Comparison of ENCODE assay signal across 18 cellular contexts in genomic region chr15:33565099-33565498, GRCh38.
DNase-seq lines count a peak whose midpoint lies in the region; ATAC-seq and TF ChIP-seq lines count a peak whose summit lies in the region.
"Had no signal": no experiment of that assay in that cellular context is flagged by ENCODE, and none has a peak within 500 bp of the region (broad histone marks: within the 10 kb centered on the region; RNA-seq: fewer than 3 reads in every experiment).

No MANE protein-coding gene starts in this region.

- in situ Hi-C loops in astrocyte of the spinal cord (cut with HindIII; ENCODE audit: low sequenced_read_pairs), result no loop called here

- no peak overlapping the region for H2AFZ ChIP-seq in hepatocyte

- no peaks in the 10 kb centered on the region for H3K4me1 ChIP-seq in hepatocyte (ENCODE audit: insufficient read depth)
- H3K4me1 ChIP-seq: adrenal gland, prostate gland, stomach had no signal

- DNase-seq in AG10803 (ENCODE audit: low read depth) (peak; percentile 26), LHCN-M2 (ENCODE audit: low read depth) (peak; percentile 54), astrocyte of the spinal cord (ENCODE audit: low read depth, low spot score) (peak; percentile 74), hepatocyte (ENCODE audit: low spot score) (peak; percentile 10), NCI-H187 (lab: John Stamatoyannopoulos, UW) (no peak), sciatic nerve (ENCODE audit: low spot score) (no peak), NCI-H1092 treated with DMSO at 0.1 percent for 48 hours (lab: John Stamatoyannopoulos, UW) (no peak)
- DNase-seq: activated CD8-positive, alpha-beta T cell treated with anti-CD3 and anti-CD28 coated beads for 36 hours; adrenal gland; GF-D8; naive thymus-derived CD4-positive, alpha-beta T cell; NCI-H1417 treated with DMSO at 0.1 percent for 48 hours; NCI-H510A; stomach had no signal

- no peaks in the 10 kb centered on the region for H3K9me2 ChIP-seq in hepatocyte (replicated peaks; ENCODE audit: insufficient read depth)

- H3K9me3 ChIP-seq in hepatocyte (ENCODE audit: low read depth), result no peaks in the 10 kb centered on the region
- H3K9me3 ChIP-seq: adrenal gland, prostate gland, stomach had no signal

- ATAC-seq in GM18520 (IDR thresholded peaks at IDR 0.05; ENCODE audit: unreplicated experiment) (no peak), sciatic nerve (no peak)
- ATAC-seq: activated CD8-positive, alpha-beta T cell treated with anti-CD3 and anti-CD28 coated beads for 36 hours; K562; naive thymus-derived CD4-positive, alpha-beta T cell had no signal

- H3K4me2 ChIP-seq in hepatocyte, result no peak overlapping the region

- H3K27me3 ChIP-seq in hepatocyte, result no peaks in the 10 kb centered on the region
- H3K27me3 ChIP-seq: adrenal gland, stomach had no signal

- no peaks in the 10 kb centered on the region for H4K20me1 ChIP-seq in hepatocyte (ENCODE audit: insufficient read depth, poor library complexity, severe bottlenecking)

- no peak overlapping the region for H3K27ac ChIP-seq in hepatocyte
- H3K27ac ChIP-seq: adrenal gland, coronary artery, prostate gland, stomach had no signal

- TF ChIP-seq CTCF in AG10803 (conservative IDR thresholded peaks at IDR 0.05; ENCODE audit: low read length) (no peak), astrocyte of the spinal cord (IDR thresholded peaks at IDR 0.05; ENCODE audit: low read depth, low read length) (no peak), hepatocyte (IDR thresholded peaks at IDR 0.05; ENCODE audit: poor library complexity) (no peak)

- intact Hi-C loops in sciatic nerve (cut with DNase I), result no loop called here

- 72% methylated on average over 2 of the region's 2 CpGs for WGBS in hepatocyte (ENCODE audit: low lambda C conversion rate, missing lambda C conversion rate)

- no peak overlapping the region for H3K4me3 ChIP-seq in AG10803 (ENCODE audit: low read length)
- no peak overlapping the region for H3K4me3 ChIP-seq in astrocyte of the spinal cord (ENCODE audit: low read depth, low read length)
- no peak overlapping the region for H3K4me3 ChIP-seq in hepatocyte
- H3K4me3 ChIP-seq: adrenal gland, coronary artery, K562, prostate gland, stomach had no signal

- no peaks in the 10 kb centered on the region for H3K79me2 ChIP-seq in hepatocyte

- no peaks in the 10 kb centered on the region for H3K36me3 ChIP-seq in hepatocyte (replicated peaks; ENCODE audit: insufficient read depth, low read depth)
- H3K36me3 ChIP-seq: adrenal gland, prostate gland had no signal

Comparison
In these comparisons a context has a peak if more than half of its experiments do, and no peak if none do; other contexts are left out.
1. DNase-seq: peak in AG10803 (single experiment), LHCN-M2 (single experiment), astrocyte of the spinal cord (single experiment) and hepatocyte (single experiment); none in NCI-H187 (0 of 2), sciatic nerve (single experiment) and NCI-H1092 treated with DMSO at 0.1 percent for 48 hours (single experiment).